14 cellular contexts compared by ENCODE assay signal in genomic region chr11:63445720-63446119, GRCh38. TPM values are rescaled to one million over a fixed set of nuclear protein-coding genes. Genes with fewer than 3 reads are reported as not detected.
A peak's percentile ranks its signal among the peaks of the same experiment; 100 is the strongest.
DNase-seq lines count a peak whose midpoint lies in the region; ATAC-seq and TF ChIP-seq lines count a peak whose summit lies in the region.
"Had no signal": no experiment of that assay in that cellular context is flagged by ENCODE, and none has a peak within 500 bp of the region (broad histone marks: within the 10 kb centered on the region; RNA-seq: fewer than 3 reads in every experiment).

No MANE protein-coding gene starts in this region.

- no peak overlapping the region for H4K5ac ChIP-seq in IMR-90 (ENCODE audit: low read depth, low read length)

- no peaks in the 10 kb centered on the region for H3K36me3 ChIP-seq in IMR-90 (ENCODE audit: control insufficient read depth, insufficient read depth, low read length)
- H3K36me3 ChIP-seq in mammary epithelial cell (ENCODE audit: insufficient read depth, low read length): no peaks in the 10 kb centered on the region
- H3K36me3 ChIP-seq: MG63 had no signal

- H3K27ac Mint-ChIP-seq in activated CD4-positive, alpha-beta T cell treated with anti-CD3 and anti-CD28 coated beads for 36 hours: no peak overlapping the region
- H3K27ac Mint-ChIP-seq: activated CD4-positive, alpha-beta T cell treated with anti-CD3 and anti-CD28 coated beads, Interleukin-2, amount 10 ng/mL, durations not matched to agents 7 days and 5 days; stimulated activated naive CD8-positive, alpha-beta T cell treated with anti-CD3 and anti-CD28 coated beads, Interleukin-15, Interleukin-2, amounts not matched to agents 100 ng/mL and 50 ng/mL, for 24 hours had no signal

- no peak for TF ChIP-seq RAD21 in IMR-90 (IDR thresholded peaks at IDR 0.05; ENCODE audit: low read length)

- in situ Hi-C loops in IMR-90 (cut with MboI; ENCODE audit: low sequenced_read_pairs) (no loop called here), mammary epithelial cell (cut with MboI; ENCODE audit: low sequenced_read_pairs in 2 of 2) (no loop called here)

- no peak overlapping the region for H2BK120ac ChIP-seq in IMR-90 (ENCODE audit: low read depth, low read length)

- H3K79me1 ChIP-seq in IMR-90 (ENCODE audit: low read depth in 1 of 2, low read length in 2 of 2): no peaks in the 10 kb centered on the region

- no peak overlapping the region for H3K4ac ChIP-seq in IMR-90 (ENCODE audit: low read depth, low read length)

- H3K9me3 ChIP-seq in IMR-90 (ENCODE audit: control insufficient read depth, insufficient read depth, low read length): no peaks in the 10 kb centered on the region
- H3K9me3 ChIP-seq in mammary epithelial cell (replicated peaks; ENCODE audit: insufficient read depth, low read length): no peaks in the 10 kb centered on the region
- H3K9me3 ChIP-seq: MG63 had no signal

- H3K56ac ChIP-seq in IMR-90 (ENCODE audit: extremely low read depth, insufficient read depth, low read length): no peak overlapping the region

- H3K27me3 Mint-ChIP-seq in activated CD4-positive, alpha-beta T cell treated with anti-CD3 and anti-CD28 coated beads for 36 hours: peaks cover 7% of the 10 kb centered on the region
- H3K27me3 Mint-ChIP-seq: stimulated activated naive CD8-positive, alpha-beta T cell treated with anti-CD3 and anti-CD28 coated beads, Interleukin-15, Interleukin-2, amounts not matched to agents 100 ng/mL and 50 ng/mL, for 24 hours had no signal

- H2BK20ac ChIP-seq in IMR-90 (ENCODE audit: low read depth, low read length): no peak overlapping the region

- H3K9me3 Mint-ChIP-seq in activated CD4-positive, alpha-beta T cell treated with anti-CD3 and anti-CD28 coated beads for 36 hours (ENCODE audit: low read depth): no peaks in the 10 kb centered on the region
- H3K9me3 Mint-ChIP-seq: activated CD4-positive, alpha-beta T cell treated with anti-CD3 and anti-CD28 coated beads, Interleukin-2, amount 10 ng/mL, durations not matched to agents 7 days and 5 days; stimulated activated naive CD8-positive, alpha-beta T cell treated with anti-CD3 and anti-CD28 coated beads, Interleukin-15, Interleukin-2, amounts not matched to agents 100 ng/mL and 50 ng/mL, for 24 hours had no signal

- no peaks in the 10 kb centered on the region for H3K36me3 Mint-ChIP-seq in activated CD4-positive, alpha-beta T cell treated with anti-CD3 and anti-CD28 coated beads for 36 hours (ENCODE audit: low read depth)

- H3K4me1 ChIP-seq in IMR-90 (ENCODE audit: control insufficient read depth, insufficient read depth, low read length): no peaks in the 10 kb centered on the region
- peaks cover 3% of the 10 kb centered on the region for H3K4me1 ChIP-seq in mammary epithelial cell (ENCODE audit: insufficient read depth, low read length)

- no peak overlapping the region for H3K9ac ChIP-seq in IMR-90 (ENCODE audit: low read depth, low read length)
- H3K9ac ChIP-seq in mammary epithelial cell (ENCODE audit: insufficient read depth, low read length): no peak overlapping the region

- no TSS peak for BruUV-seq in IMR-90 (replicated peaks; lab: Mats Ljungman, UMichigan)
- no TSS peak for BruUV-seq in mammary epithelial cell (replicated peaks; lab: Mats Ljungman, UMichigan)

- peaks cover 2% of the 10 kb centered on the region; the same call in 1 of the 2 replicates for H3K9me1 ChIP-seq in IMR-90 (ENCODE audit: insufficient read depth, low read length)

- H3K4me1 Mint-ChIP-seq in activated CD4-positive, alpha-beta T cell treated with anti-CD3 and anti-CD28 coated beads for 36 hours: peaks cover 35% of the 10 kb centered on the region

- ATAC-seq in activated CD4-positive, alpha-beta T cell treated with anti-CD3 and anti-CD28 coated beads for 36 hours: peak; percentile 61
- ATAC-seq in IMR-90 (ENCODE audit: low read depth): peak; percentile 42; the same call in 1 of the 2 replicates
- ATAC-seq in GM21576 (IDR thresholded peaks at IDR 0.05; ENCODE audit: unreplicated experiment): no peak
- no peak for ATAC-seq in GM21390 (IDR thresholded peaks at IDR 0.05; ENCODE audit: unreplicated experiment)

- no peak overlapping the region for H2AK9ac ChIP-seq in IMR-90 (replicated peaks; ENCODE audit: low read depth, low read length, poor library complexity)

- TF ChIP-seq CTCF in IMR-90 (conservative IDR thresholded peaks at IDR 0.05; ENCODE audit: low read depth, low read length) (no peak), mammary epithelial cell (conservative IDR thresholded peaks at IDR 0.05 in 1 of 2, IDR thresholded peaks at IDR 0.05 in 1 of 2; ENCODE audit: extremely low read depth in 1 of 2, insufficient read depth in 1 of 2, low read depth in 1 of 2, low read length in 2 of 2) (no peak)

- dilution Hi-C loops in IMR-90 (cut with HindIII; ENCODE audit: low sequenced_read_pairs, unreplicated experiment): no loop called here
- dilution Hi-C loops in mammary epithelial cell (cut with HindIII; ENCODE audit: low sequenced_read_pairs): no loop called here

- H2BK15ac ChIP-seq in IMR-90 (ENCODE audit: low read depth, low read length): no peak overlapping the region

- H4K20me1 ChIP-seq in IMR-90 (ENCODE audit: insufficient read depth, low read length) (no peaks in the 10 kb centered on the region), mammary epithelial cell (ENCODE audit: insufficient read depth, low read length) (no peaks in the 10 kb centered on the region)

- no peaks in the 10 kb centered on the region for H3K79me2 ChIP-seq in mammary epithelial cell (ENCODE audit: insufficient read depth, low read length)

- no peak overlapping the region for H3K18ac ChIP-seq in IMR-90 (ENCODE audit: low read depth, low read length)

- POLR2A ChIA-PET in activated CD4-positive, alpha-beta T cell treated with anti-CD3 and anti-CD28 coated beads for 36 hours (lab: Charles Lee): no interaction called here
- POLR2A ChIA-PET in IMR-90 (lab: Charles Lee; ENCODE audit: unreplicated experiment): no interaction called here

- TF ChIP-seq POLR2A in IMR-90 (IDR thresholded peaks at IDR 0.05; ENCODE audit: low read depth, low read length): no peak

- no peak overlapping the region for H3K4me2 ChIP-seq in IMR-90 (ENCODE audit: low read depth, low read length)
- H3K4me2 ChIP-seq in mammary epithelial cell (ENCODE audit: insufficient read depth, low read depth, low read length): no peak overlapping the region

- no peak overlapping the region for H4K91ac ChIP-seq in IMR-90 (ENCODE audit: insufficient read depth, low read depth, low read length)

- H3K27ac ChIP-seq in IMR-90 (ENCODE audit: insufficient read depth, low read length) (no peak overlapping the region), mammary epithelial cell (ENCODE audit: insufficient read depth, low read depth, low read length) (no peak overlapping the region)

- H3K23ac ChIP-seq in IMR-90 (ENCODE audit: low read depth, low read length): no peak overlapping the region

- H3K4me3 Mint-ChIP-seq in activated CD4-positive, alpha-beta T cell treated with anti-CD3 and anti-CD28 coated beads for 36 hours: no peak overlapping the region
- H3K4me3 Mint-ChIP-seq: activated CD4-positive, alpha-beta T cell treated with anti-CD3 and anti-CD28 coated beads, Interleukin-2, amount 10 ng/mL, durations not matched to agents 7 days and 5 days; stimulated activated naive CD8-positive, alpha-beta T cell treated with anti-CD3 and anti-CD28 coated beads, Interleukin-15, Interleukin-2, amounts not matched to agents 100 ng/mL and 50 ng/mL, for 24 hours had no signal

- H3K27me3 ChIP-seq in IMR-90 (ENCODE audit: control insufficient read depth, insufficient read depth, low read length): no peaks in the 10 kb centered on the region
- H3K27me3 ChIP-seq in mammary epithelial cell (ENCODE audit: insufficient read depth, low read length): no peaks in the 10 kb centered on the region

- CTCF ChIA-PET in activated CD4-positive, alpha-beta T cell treated with anti-CD3 and anti-CD28 coated beads for 36 hours (lab: Charles Lee): interaction anchor here (1.3 kb wide), 1 partner anchor 34 kb away, joined by 4 read pairs; no protein-coding TSS in a partner anchor
- CTCF ChIA-PET in IMR-90 (lab: Yijun Ruan, JAX): no interaction called here
- CTCF ChIA-PET in mammary epithelial cell (lab: Charles Lee; ENCODE audit: low non-redundant PET): no interaction called here

- no peak overlapping the region for H2BK5ac ChIP-seq in IMR-90 (ENCODE audit: low read depth, low read length, poor library complexity, severe bottlenecking)

- DNase-seq in activated CD4-positive, alpha-beta T cell treated with anti-CD3 and anti-CD28 coated beads for 36 hours: peak; percentile 45
- DNase-seq in activated CD4-positive, alpha-beta T cell treated with anti-CD3 and anti-CD28 coated beads for 4 hours: no peak
- DNase-seq in IMR-90: peak; percentile 42
- peak; percentile 63 for DNase-seq in mammary epithelial cell
- DNase-seq in non-pigmented ciliary epithelial cell (ENCODE audit: low read depth): peak; percentile 28
- DNase-seq in NCI-H1436 treated with DMSO at 0.1 percent for 48 hours (lab: John Stamatoyannopoulos, UW): no peak
- DNase-seq: activated CD4-positive, alpha-beta T cell treated with anti-CD3 and anti-CD28 coated beads, Interleukin-2, amount 10 ng/mL, durations not matched to agents 7 days and 5 days; DMS53; MG63; NCI-H82 had no signal

- no peak overlapping the region for H2AFZ ChIP-seq in IMR-90 (replicated peaks; ENCODE audit: low read length, poor library complexity)
- H2AFZ ChIP-seq in mammary epithelial cell (ENCODE audit: low read depth, low read length): no peak overlapping the region

- intact Hi-C loops in activated CD4-positive, alpha-beta T cell treated with anti-CD3 and anti-CD28 coated beads for 36 hours (cut with DNase I, micrococcal nuclease): loop anchor here (1.0 to 2.0 kb wide), 2 partner anchors 121 to 223 kb away; no protein-coding TSS in a partner anchor
- intact Hi-C loops in IMR-90 (cut with micrococcal nuclease) (no loop called here), mammary epithelial cell (cut with micrococcal nuclease) (no loop called here)

- H3K14ac ChIP-seq in IMR-90 (replicated peaks; ENCODE audit: low read depth, low read length): no peak overlapping the region

- H2AK5ac ChIP-seq in IMR-90 (ENCODE audit: low read depth, low read length): no peak overlapping the region

- H4K8ac ChIP-seq in IMR-90 (ENCODE audit: low read depth in 2 of 2, low read length in 2 of 2): no peak overlapping the region

- H3K4me3 ChIP-seq in IMR-90 (ENCODE audit: insufficient read depth, low read depth, low read length) (no peak overlapping the region), mammary epithelial cell (replicated peaks in 1 of 3; ENCODE audit: insufficient read depth in 1 of 3, low read depth in 2 of 3, low read length in 3 of 3) (no peak overlapping the region)
- H3K4me3 ChIP-seq: MG63 had no signal

TF ChIP-seq in IMR-90, 13 proteins besides CTCF, POLR2A, EP300 and RAD21 (continues in another document):
- no peak for TF ChIP-seq MXI1 (IDR thresholded peaks at IDR 0.05; ENCODE audit: borderline replicate concordance, low read depth, low read length)

RNA-seq across cellular contexts. Expression of gene PLAAT5, which starts 45.2 kb away (rescaled TPM):
- total RNA-seq in activated CD4-positive, alpha-beta T cell treated with anti-CD3 and anti-CD28 coated beads for 36 hours: under 1 TPM in 1 of 2 experiments, not detected in 1; 0.07 TPM
- not detected in 2 replicates for total RNA-seq in IMR-90 (2012; rRNA removed)
- not detected in 2 replicates for polyA plus RNA-seq in IMR-90 (2012; rRNA removed)
- polyA plus RNA-seq in IMR-90 (2012; cell fraction: cytosol; rRNA removed): not detected in 2 replicates
- not detected in 2 replicates for polyA plus RNA-seq in IMR-90 (2012; cell fraction: nucleus; rRNA removed; ENCODE audit: low replicate concordance)
- under 1 TPM in 1 of 2 donors, not detected in 1; under 0.01 TPM for total RNA-seq in mammary epithelial cell
- polyA plus RNA-seq in mammary epithelial cell: not detected
- polyA minus RNA-seq in mammary epithelial cell: not detected
- total RNA-seq: A673; activated CD4-positive, alpha-beta T cell treated with anti-CD3 and anti-CD28 coated beads, Interleukin-2, amount 10 ng/mL, durations not matched to agents 7 days and 5 days had no signal

Comparison
In these comparisons a context has a peak if more than half of its experiments do, and no peak if none do; other contexts are left out.
1. DNase-seq: peak in activated CD4-positive, alpha-beta T cell treated with anti-CD3 and anti-CD28 coated beads for 36 hours (single experiment), IMR-90 (single experiment), mammary epithelial cell (single experiment) and non-pigmented ciliary epithelial cell (single experiment); none in activated CD4-positive, alpha-beta T cell treated with anti-CD3 and anti-CD28 coated beads for 4 hours (0 of 2) and NCI-H1436 treated with DMSO at 0.1 percent for 48 hours (single experiment).
2. ATAC-seq: peak in activated CD4-positive, alpha-beta T cell treated with anti-CD3 and anti-CD28 coated beads for 36 hours (single experiment) and IMR-90 (single experiment); none in GM21576 (single experiment) and GM21390 (single experiment).
3. intact Hi-C loops: an anchor here in activated CD4-positive, alpha-beta T cell treated with anti-CD3 and anti-CD28 coated beads for 36 hours (1.0 to 2.0 kb wide); none called in IMR-90 and mammary epithelial cell.